24 cellular contexts compared by ENCODE assay signal in the genomic region with DNA sequence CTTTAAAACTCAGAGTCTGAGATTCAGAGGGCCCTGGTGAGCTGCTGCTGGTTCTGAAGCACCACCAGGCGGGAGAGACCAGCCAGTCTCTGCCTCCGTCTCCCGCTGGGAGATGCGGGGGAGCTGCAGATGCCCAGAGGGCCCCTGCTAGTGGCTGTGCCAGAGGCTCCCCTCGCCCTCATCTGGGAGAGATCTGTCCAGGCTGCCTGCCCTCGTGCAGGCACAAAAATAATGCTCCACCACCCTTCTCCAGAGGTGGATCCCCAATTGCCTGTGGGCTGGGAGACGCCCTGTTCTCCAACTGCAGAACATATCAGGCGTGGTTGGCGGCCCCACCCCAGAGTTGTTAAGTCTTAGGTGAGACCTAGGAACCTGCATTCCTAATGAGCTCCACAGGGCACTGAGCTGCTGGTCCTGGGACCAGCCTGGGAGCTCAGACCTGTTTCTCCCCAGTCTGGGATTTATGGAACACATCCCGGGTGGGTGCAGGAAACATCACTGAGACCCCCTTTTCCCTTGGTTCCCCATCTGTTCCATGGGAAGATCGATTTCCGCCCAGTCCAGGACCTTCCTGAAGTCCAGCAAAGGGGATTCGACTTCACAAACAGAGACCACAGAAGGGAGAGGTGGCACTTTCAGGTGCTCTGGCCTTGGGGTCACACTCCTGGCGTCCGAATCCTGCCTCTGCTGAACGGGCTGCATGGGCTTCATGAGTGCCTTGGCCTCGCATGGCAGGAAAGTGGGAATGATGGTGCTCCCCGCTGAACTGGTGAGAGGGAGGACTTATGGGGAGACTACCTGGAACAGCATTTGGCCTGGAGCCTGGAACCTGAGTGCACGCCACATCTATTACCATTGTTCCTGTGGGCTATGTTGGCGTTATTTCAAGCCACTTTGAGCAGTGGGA.
"Had no signal": no experiment of that assay in that cellular context is flagged by ENCODE, and none has a peak within 500 bp of the region (broad histone marks: within the 10 kb centered on the region; RNA-seq: fewer than 3 reads in every experiment).

No MANE protein-coding gene starts in this region.

- H3K4me3 ChIP-seq: esophagus muscularis mucosa, gastrocnemius medialis, heart right ventricle, lower lobe of right lung, neural progenitor cell, psoas muscle, smooth muscle cell, testis, tibial nerve, upper lobe of right lung, vagina had no signal

- FAIRE-seq: colon, islet of Langerhans had no signal

- H3K79me2 ChIP-seq: parathyroid adenoma had no signal

- H3K4me1 ChIP-seq: esophagus muscularis mucosa, gastrocnemius medialis, heart right ventricle, lower lobe of right lung, neural progenitor cell, parathyroid adenoma, psoas muscle, testis, tibial nerve, upper lobe of right lung, vagina had no signal

- DNase-seq: effector memory CD8-positive, alpha-beta T cell; gastrocnemius medialis; heart right ventricle; hypothalamus; lower lobe of right lung; midbrain; nucleus accumbens; psoas muscle; retina; stimulated activated CD4-positive, alpha-beta T cell treated with anti-CD3 and anti-CD28 coated beads, Interleukin-4, amount 100 ng/mL, for 1 hour; testis; upper lobe of right lung had no signal

- H3K9me3 ChIP-seq: esophagus muscularis mucosa, gastrocnemius medialis, heart right ventricle, lower lobe of right lung, psoas muscle, testis, tibial nerve, upper lobe of right lung, vagina had no signal

- H3K9ac ChIP-seq: neural progenitor cell, parathyroid adenoma had no signal

- H2AFZ ChIP-seq: neural progenitor cell, parathyroid adenoma had no signal

- H3K27ac ChIP-seq: epithelial cell of prostate, esophagus muscularis mucosa, gastrocnemius medialis, heart right ventricle, lower lobe of right lung, neural progenitor cell, parathyroid adenoma, psoas muscle, testis, tibial nerve, upper lobe of right lung, vagina had no signal

- ATAC-seq: effector memory CD8-positive, alpha-beta T cell; gastrocnemius medialis; heart right ventricle; left lobe of liver; lower lobe of right lung; natural killer cell treated with Interleukin-12 subunit alpha and Interleukin-12 subunit beta and Interleukin-15 and Interleukin-18, amount 100 ng/mL, for 72 hours; psoas muscle; stimulated activated memory B cell treated with anti-CD40 and anti-IgM and Interleukin-4, amounts not matched to agents 10 μg/mL and 1 μg/mL and 100 μg/mL, for 72 hours; upper lobe of right lung had no signal

- H3K27me3 ChIP-seq: gastrocnemius medialis, testis, tibial nerve, vagina had no signal

- H3K36me3 ChIP-seq: esophagus muscularis mucosa, gastrocnemius medialis, heart right ventricle, lower lobe of right lung, neural progenitor cell, tibial nerve, upper lobe of right lung, vagina had no signal

- H3K4me2 ChIP-seq: neural progenitor cell, smooth muscle cell had no signal
